ENCODE assay signal across 8 cellular contexts in the genomic region with DNA sequence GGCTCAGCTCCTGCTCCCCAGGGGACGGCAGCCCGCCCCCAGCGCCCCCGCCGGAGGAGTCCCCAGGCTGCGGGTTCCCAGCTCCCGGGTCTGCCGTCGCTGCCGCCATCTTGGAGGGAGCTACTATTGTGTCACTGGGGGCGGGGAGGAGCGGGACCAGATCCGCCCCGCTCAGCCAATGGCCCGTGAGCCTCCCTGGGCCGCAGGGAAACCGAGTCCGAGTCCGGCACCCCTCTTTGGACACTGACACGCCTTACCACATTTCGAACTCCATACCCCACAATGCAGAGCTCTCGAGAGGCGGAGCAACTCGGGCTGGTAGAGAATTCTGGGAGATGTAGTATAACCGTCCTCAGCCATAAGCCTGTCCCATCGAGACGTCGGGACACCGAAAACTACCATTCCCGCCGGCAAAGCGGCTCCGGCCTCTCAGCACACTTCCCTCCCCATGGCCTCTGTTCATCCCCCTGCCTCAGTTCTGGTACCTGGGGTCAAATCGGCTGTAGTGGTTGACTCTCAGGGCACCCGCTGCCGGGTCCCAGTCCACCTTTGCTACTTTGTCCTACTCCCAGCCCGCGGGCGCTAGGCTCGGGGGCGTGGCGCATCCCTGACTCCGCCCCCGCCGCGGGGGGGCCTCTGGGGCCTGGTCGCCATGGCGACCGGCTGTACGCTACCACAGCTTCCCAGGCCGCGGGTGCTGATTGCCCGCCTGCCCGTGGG. TPM values are rescaled to one million over a fixed set of nuclear protein-coding genes. Genes with fewer than 3 reads are reported as not detected.
DNase-seq lines count a peak whose midpoint lies in the region; ATAC-seq and TF ChIP-seq lines count a peak whose summit lies in the region.

TSS of gene RANBP10 (minus strand) at position 133 of the 720 bp plus-strand sequence. CDS start at position 109, 24 bp downstream.
A gene with protein sequence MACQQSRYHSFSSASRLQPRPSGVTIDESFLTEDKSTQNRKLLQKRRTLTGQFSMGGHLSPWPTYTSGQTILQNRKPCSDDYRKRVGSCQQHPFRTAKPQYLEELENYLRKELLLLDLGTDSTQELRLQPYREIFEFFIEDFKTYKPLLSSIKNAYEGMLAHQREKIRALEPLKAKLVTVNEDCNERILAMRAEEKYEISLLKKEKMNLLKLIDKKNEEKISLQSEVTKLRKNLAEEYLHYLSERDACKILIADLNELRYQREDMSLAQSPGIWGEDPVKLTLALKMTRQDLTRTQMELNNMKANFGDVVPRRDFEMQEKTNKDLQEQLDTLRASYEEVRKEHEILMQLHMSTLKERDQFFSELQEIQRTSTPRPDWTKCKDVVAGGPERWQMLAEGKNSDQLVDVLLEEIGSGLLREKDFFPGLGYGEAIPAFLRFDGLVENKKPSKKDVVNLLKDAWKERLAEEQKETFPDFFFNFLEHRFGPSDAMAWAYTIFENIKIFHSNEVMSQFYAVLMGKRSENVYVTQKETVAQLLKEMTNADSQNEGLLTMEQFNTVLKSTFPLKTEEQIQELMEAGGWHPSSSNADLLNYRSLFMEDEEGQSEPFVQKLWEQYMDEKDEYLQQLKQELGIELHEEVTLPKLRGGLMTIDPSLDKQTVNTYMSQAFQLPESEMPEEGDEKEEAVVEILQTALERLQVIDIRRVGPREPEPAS (plus strand): TSS at position 462 of the 720 bp plus-strand sequence. CDS start 261 bp downstream, outside the sequence.

- H3K36me3 ChIP-seq in vagina: peaks cover 0 to 7% of the 10 kb centered on the region in 2 donors

- peak in 1 of 2 donors; percentile 80 for TF ChIP-seq POLR2A in vagina (IDR thresholded peaks at IDR 0.05)

- H3K27ac ChIP-seq in vagina: peak within 1 kb of the TSS; percentile 89

- H3K9me3 ChIP-seq in vagina: no peaks in the 10 kb centered on the region

- DNase-seq in NCI-H2029 (lab: John Stamatoyannopoulos, UW): peak; percentile 92
- peak; percentile 93 for DNase-seq in T-helper 9 cell
- DNase-seq in astrocyte of the hippocampus (ENCODE audit: low read depth, low spot score): peak; percentile 100
- peak; percentile 96 for DNase-seq in hepatic stellate cell (ENCODE audit: low spot score)
- peak; percentile 100 for DNase-seq in putamen (ENCODE audit: low spot score)
- peak; percentile 98 to 99 for DNase-seq in vagina (ENCODE audit: extremely low spot score in 2 of 2)

- peak within 1 kb of the TSS; percentile 99 to 100 for H3K4me3 ChIP-seq in vagina

- intact Hi-C loops in vagina (cut with DNase I): no loop called here

- peaks cover 45% of the 10 kb centered on the region for H3K4me1 ChIP-seq in vagina

- ATAC-seq in GM18508 (IDR thresholded peaks at IDR 0.05; ENCODE audit: insufficient read depth, unreplicated experiment) (peak; percentile 89), HG02981 (IDR thresholded peaks at IDR 0.05; ENCODE audit: unreplicated experiment) (peak; percentile 81)

- no peak for TF ChIP-seq CTCF in vagina (IDR thresholded peaks at IDR 0.05)

- H3K27me3 ChIP-seq in vagina: no peaks in the 10 kb centered on the region

RNA-seq across cellular contexts. Expression of gene RANBP10, which starts in this region (rescaled TPM):
- total RNA-seq in vagina: 17.9 TPM

RNA-seq across cellular contexts. Expression of the second gene that starts in this region (rescaled TPM):
- not detected for total RNA-seq in vagina

Comparison
In these comparisons a context has a peak if more than half of its experiments do, and no peak if none do; other contexts are left out.
1. Peak in every context shown above with its lines: DNase-seq, ATAC-seq, H3K4me3 ChIP-seq and H3K27ac ChIP-seq.